23 cellular contexts compared by ENCODE assay signal in the genomic region with DNA sequence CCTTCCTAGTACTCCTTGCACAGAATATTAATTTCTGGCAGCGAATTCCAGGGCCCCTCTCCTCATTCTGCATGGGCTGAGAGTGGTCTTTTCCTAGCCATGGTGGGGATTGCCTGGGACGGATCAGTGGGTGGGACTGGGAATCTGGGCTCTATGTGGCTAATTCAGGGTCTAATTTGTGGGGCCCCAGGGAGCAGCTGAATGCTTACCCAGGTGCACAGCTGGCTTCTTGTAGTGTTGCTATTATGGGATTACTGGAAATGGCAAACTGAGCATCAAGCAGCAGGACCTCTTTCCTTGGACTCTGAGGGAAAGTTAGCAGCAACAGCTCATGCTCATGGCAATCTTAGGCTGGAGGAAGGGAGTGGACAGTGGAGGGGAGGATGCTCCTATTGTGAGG.
DNase-seq lines count a peak whose midpoint lies in the region; FAIRE-seq and TF ChIP-seq lines count a peak whose summit lies in the region.
"Had no signal": no experiment of that assay in that cellular context is flagged by ENCODE, and none has a peak within 500 bp of the region (broad histone marks: within the 10 kb centered on the region; RNA-seq: fewer than 3 reads in every experiment).

No MANE protein-coding gene starts in this region.

- in situ Hi-C loops in KBM-7 (cut with MboI; ENCODE audit: low pct_unique_long_range_greater_than_20kb, low sequenced_read_pairs) = no loop called here

- peaks cover 11% of the 10 kb centered on the region for H3K27me3 Mint-ChIP-seq in activated T-helper 1 cell treated with anti-CD3 and anti-CD28 coated beads, Interleukin-12 subunit alpha, Interleukin-12 subunit beta, Interleukin-2, Interleukin-4 antibody, amounts not matched to agents 30 ng/mL and 10 ng/mL and 1 ng/mL, durations not matched to agents 14 hours and 24 hours and 36 hours (ENCODE audit: insufficient read depth)

- 67 to 73% (median 68%) methylated on average over 2 of the region's 2 CpGs for WGBS in adrenal gland, 4 donors

- no peaks in the 10 kb centered on the region for H3K36me3 Mint-ChIP-seq in activated T-helper 1 cell treated with anti-CD3 and anti-CD28 coated beads, Interleukin-12 subunit alpha, Interleukin-12 subunit beta, Interleukin-2, Interleukin-4 antibody, amounts not matched to agents 30 ng/mL and 10 ng/mL and 1 ng/mL, durations not matched to agents 14 hours and 24 hours and 36 hours (ENCODE audit: low read depth)
- H3K36me3 Mint-ChIP-seq: CD4-positive, CD25-positive, alpha-beta regulatory T cell; CD8-positive, alpha-beta memory T cell had no signal

- DNase-seq in D341Med (ENCODE audit: low spot score) = peak; percentile 77
- no peak for DNase-seq in D721Med (ENCODE audit: insufficient read length, low spot score)
- peak; percentile 43 for DNase-seq in NCI-H2227 treated with DMSO at 0.1 percent for 48 hours (lab: John Stamatoyannopoulos, UW)
- peak; percentile 90 for DNase-seq in NCI-H82 (lab: John Stamatoyannopoulos, UW)
- DNase-seq in adrenal gland = no peak
- DNase-seq in KBM-7 = no peak
- DNase-seq in activated T-helper 1 cell treated with anti-CD3 and anti-CD28 coated beads, Interleukin-12 subunit alpha, Interleukin-12 subunit beta, Interleukin-2, Interleukin-4 antibody, amounts not matched to agents 30 ng/mL and 10 ng/mL and 1 ng/mL, durations not matched to agents 14 hours and 24 hours and 36 hours (ENCODE audit: low spot score) = no peak
- DNase-seq: ACHN; BE2C; C1 segment of cervical spinal cord; CD4-positive, CD25-positive, alpha-beta regulatory T cell; CD8-positive, alpha-beta memory T cell; COR-L47; DMS53; DND-41; EL; H9; IMR-90 had no signal

- no peak overlapping the region for H3K4me3 ChIP-seq in adrenal gland
- H3K4me3 ChIP-seq: GM12878 had no signal

- intact Hi-C loops in adrenal gland (cut with DNase I) = no loop called here
- intact Hi-C loops in activated T-helper 1 cell treated with anti-CD3 and anti-CD28 coated beads, Interleukin-12 subunit alpha, Interleukin-12 subunit beta, Interleukin-2, Interleukin-4 antibody, amounts not matched to agents 30 ng/mL and 10 ng/mL and 1 ng/mL, durations not matched to agents 14 hours and 24 hours and 36 hours (cut with micrococcal nuclease) = no loop called here

- FAIRE-seq in D721Med (lab: Jason Lieb, UNC) = peak; percentile 66
- FAIRE-seq: A204.1, GM12878, GM19239, H1, HTR-8/SVneo had no signal

- H3K4me3 Mint-ChIP-seq in activated T-helper 1 cell treated with anti-CD3 and anti-CD28 coated beads, Interleukin-12 subunit alpha, Interleukin-12 subunit beta, Interleukin-2, Interleukin-4 antibody, amounts not matched to agents 30 ng/mL and 10 ng/mL and 1 ng/mL, durations not matched to agents 14 hours and 24 hours and 36 hours = no peak overlapping the region
- H3K4me3 Mint-ChIP-seq: CD4-positive, CD25-positive, alpha-beta regulatory T cell; CD8-positive, alpha-beta memory T cell; H9 had no signal

- no peak overlapping the region for H3K27ac ChIP-seq in adrenal gland

- no peaks in the 10 kb centered on the region for H3K9me3 ChIP-seq in adrenal gland (replicated peaks in 1 of 3)
- H3K9me3 ChIP-seq: BE2C had no signal

- no peak for TF ChIP-seq POLR2A in adrenal gland (IDR thresholded peaks at IDR 0.05)

- H3K27me3 ChIP-seq in adrenal gland = no peaks in the 10 kb centered on the region
- H3K27me3 ChIP-seq: BE2C had no signal

- no peaks in the 10 kb centered on the region for H3K36me3 ChIP-seq in adrenal gland (replicated peaks in 1 of 2)
- H3K36me3 ChIP-seq: BE2C had no signal

- H3K4me1 ChIP-seq in adrenal gland (replicated peaks in 1 of 2) = no peaks in the 10 kb centered on the region
- H3K4me1 ChIP-seq: BE2C had no signal

- no peaks in the 10 kb centered on the region for H3K4me1 Mint-ChIP-seq in activated T-helper 1 cell treated with anti-CD3 and anti-CD28 coated beads, Interleukin-12 subunit alpha, Interleukin-12 subunit beta, Interleukin-2, Interleukin-4 antibody, amounts not matched to agents 30 ng/mL and 10 ng/mL and 1 ng/mL, durations not matched to agents 14 hours and 24 hours and 36 hours (ENCODE audit: low read depth)
- H3K4me1 Mint-ChIP-seq: CD4-positive, CD25-positive, alpha-beta regulatory T cell; CD8-positive, alpha-beta memory T cell had no signal

- H3K9me3 Mint-ChIP-seq in activated T-helper 1 cell treated with anti-CD3 and anti-CD28 coated beads, Interleukin-12 subunit alpha, Interleukin-12 subunit beta, Interleukin-2, Interleukin-4 antibody, amounts not matched to agents 30 ng/mL and 10 ng/mL and 1 ng/mL, durations not matched to agents 14 hours and 24 hours and 36 hours = no peaks in the 10 kb centered on the region
- H3K9me3 Mint-ChIP-seq: H9 had no signal

- TF ChIP-seq CTCF in D721Med (IDR thresholded peaks at IDR 0.05; ENCODE audit: insufficient read depth, missing control alignments) = no peak
- TF ChIP-seq CTCF in adrenal gland (IDR thresholded peaks at IDR 0.05) = no peak

- H3K27ac Mint-ChIP-seq in activated T-helper 1 cell treated with anti-CD3 and anti-CD28 coated beads, Interleukin-12 subunit alpha, Interleukin-12 subunit beta, Interleukin-2, Interleukin-4 antibody, amounts not matched to agents 30 ng/mL and 10 ng/mL and 1 ng/mL, durations not matched to agents 14 hours and 24 hours and 36 hours = no peak overlapping the region
- H3K27ac Mint-ChIP-seq: CD4-positive, CD25-positive, alpha-beta regulatory T cell; H9 had no signal

Comparison
In these comparisons a context has a peak if more than half of its experiments do, and no peak if none do; other contexts are left out.
1. DNase-seq: peak in D341Med (single experiment), NCI-H2227 treated with DMSO at 0.1 percent for 48 hours (single experiment) and NCI-H82 (single experiment); none in D721Med (single experiment), adrenal gland (0 of 7), KBM-7 (single experiment) and activated T-helper 1 cell treated with anti-CD3 and anti-CD28 coated beads, Interleukin-12 subunit alpha, Interleukin-12 subunit beta, Interleukin-2, Interleukin-4 antibody, amounts not matched to agents 30 ng/mL and 10 ng/mL and 1 ng/mL, durations not matched to agents 14 hours and 24 hours and 36 hours (single experiment).